ENCODE assay signal across 1 cellular context in the genomic region with DNA sequence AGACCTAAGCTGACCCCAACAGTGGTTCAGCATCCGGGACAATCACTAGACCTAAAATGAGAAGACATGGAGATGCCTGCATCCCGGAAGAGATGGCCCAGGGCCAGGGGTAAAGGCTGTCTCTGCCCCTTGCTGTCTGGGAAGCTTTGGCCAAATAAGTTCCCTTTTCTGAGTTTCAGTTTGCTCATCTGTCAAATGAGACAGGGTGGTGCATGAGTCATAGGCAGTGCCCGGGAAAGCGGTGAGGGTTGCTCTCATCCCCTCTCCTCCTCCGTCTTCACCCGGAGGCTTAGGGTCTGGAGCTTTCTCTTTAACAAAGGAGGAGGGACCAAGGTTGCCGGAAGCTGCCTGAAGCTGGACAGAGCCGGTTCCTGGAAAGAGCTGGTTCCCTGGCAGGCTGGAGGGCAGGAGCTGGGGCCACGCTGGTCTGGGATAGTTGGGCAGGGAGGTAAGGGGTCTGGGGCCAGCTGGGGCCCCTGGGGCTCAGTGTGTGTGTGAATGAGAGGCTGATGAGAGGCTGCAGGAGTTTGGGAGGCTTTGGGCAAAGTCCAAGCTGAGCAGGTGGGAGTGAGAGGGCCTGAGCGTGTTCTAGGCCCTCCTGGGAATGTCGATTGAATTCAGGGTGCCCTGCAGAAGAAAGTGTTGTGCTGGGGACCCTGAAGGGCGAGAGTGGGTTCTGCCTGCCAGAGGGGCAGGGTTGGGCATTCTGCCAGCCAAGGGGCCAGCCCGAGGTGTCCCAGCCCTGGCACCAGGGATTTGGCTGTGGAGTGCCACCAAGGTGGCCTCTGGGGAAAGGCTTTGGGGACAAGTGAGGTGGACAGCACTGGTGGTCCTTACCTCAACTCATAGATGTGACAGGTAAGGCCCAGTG.
TF ChIP-seq lines count a peak whose summit lies in the region.

A gene with protein sequence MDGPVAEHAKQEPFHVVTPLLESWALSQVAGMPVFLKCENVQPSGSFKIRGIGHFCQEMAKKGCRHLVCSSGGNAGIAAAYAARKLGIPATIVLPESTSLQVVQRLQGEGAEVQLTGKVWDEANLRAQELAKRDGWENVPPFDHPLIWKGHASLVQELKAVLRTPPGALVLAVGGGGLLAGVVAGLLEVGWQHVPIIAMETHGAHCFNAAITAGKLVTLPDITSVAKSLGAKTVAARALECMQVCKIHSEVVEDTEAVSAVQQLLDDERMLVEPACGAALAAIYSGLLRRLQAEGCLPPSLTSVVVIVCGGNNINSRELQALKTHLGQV (plus strand): TSS at position 351 of the 871 bp plus-strand sequence. CDS start 5,603 bp downstream, outside the sequence.

TF ChIP-seq in GM12878, 131 proteins besides CTCF, POLR2A, EP300 and RAD21 (continued from another document and continues in another):
- TF ChIP-seq, protein P1, sequence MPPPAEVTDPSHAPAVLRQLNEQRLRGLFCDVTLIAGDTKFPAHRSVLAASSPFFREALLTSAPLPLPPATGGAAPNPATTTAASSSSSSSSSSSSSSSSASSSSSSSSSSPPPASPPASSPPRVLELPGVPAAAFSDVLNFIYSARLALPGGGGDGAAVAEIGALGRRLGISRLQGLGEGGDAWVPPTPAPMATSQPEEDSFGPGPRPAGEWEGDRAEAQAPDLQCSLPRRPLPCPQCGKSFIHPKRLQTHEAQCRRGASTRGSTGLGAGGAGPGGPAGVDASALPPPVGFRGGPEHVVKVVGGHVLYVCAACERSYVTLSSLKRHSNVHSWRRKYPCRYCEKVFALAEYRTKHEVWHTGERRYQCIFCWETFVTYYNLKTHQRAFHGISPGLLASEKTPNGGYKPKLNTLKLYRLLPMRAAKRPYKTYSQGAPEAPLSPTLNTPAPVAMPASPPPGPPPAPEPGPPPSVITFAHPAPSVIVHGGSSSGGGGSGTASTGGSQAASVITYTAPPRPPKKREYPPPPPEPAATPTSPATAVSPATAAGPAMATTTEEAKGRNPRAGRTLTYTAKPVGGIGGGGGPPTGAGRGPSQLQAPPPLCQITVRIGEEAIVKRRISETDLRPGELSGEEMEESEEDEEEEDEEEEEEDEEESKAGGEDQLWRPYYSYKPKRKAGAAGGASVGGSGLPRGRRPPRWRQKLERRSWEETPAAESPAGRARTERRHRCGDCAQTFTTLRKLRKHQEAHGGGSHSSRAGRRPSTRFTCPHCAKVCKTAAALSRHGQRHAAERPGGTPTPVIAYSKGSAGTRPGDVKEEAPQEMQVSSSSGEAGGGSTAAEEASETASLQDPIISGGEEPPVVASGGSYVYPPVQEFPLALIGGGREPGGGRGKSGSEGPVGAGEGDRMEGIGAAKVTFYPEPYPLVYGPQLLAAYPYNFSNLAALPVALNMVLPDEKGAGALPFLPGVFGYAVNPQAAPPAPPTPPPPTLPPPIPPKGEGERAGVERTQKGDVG (CRISPR knock-in tag; IDR thresholded peaks at IDR 0.05) = no peak
- TF ChIP-seq BCL11A (IDR thresholded peaks at IDR 0.05; ENCODE audit: low read depth, low read length) = no peak
- TF ChIP-seq, protein P2, sequence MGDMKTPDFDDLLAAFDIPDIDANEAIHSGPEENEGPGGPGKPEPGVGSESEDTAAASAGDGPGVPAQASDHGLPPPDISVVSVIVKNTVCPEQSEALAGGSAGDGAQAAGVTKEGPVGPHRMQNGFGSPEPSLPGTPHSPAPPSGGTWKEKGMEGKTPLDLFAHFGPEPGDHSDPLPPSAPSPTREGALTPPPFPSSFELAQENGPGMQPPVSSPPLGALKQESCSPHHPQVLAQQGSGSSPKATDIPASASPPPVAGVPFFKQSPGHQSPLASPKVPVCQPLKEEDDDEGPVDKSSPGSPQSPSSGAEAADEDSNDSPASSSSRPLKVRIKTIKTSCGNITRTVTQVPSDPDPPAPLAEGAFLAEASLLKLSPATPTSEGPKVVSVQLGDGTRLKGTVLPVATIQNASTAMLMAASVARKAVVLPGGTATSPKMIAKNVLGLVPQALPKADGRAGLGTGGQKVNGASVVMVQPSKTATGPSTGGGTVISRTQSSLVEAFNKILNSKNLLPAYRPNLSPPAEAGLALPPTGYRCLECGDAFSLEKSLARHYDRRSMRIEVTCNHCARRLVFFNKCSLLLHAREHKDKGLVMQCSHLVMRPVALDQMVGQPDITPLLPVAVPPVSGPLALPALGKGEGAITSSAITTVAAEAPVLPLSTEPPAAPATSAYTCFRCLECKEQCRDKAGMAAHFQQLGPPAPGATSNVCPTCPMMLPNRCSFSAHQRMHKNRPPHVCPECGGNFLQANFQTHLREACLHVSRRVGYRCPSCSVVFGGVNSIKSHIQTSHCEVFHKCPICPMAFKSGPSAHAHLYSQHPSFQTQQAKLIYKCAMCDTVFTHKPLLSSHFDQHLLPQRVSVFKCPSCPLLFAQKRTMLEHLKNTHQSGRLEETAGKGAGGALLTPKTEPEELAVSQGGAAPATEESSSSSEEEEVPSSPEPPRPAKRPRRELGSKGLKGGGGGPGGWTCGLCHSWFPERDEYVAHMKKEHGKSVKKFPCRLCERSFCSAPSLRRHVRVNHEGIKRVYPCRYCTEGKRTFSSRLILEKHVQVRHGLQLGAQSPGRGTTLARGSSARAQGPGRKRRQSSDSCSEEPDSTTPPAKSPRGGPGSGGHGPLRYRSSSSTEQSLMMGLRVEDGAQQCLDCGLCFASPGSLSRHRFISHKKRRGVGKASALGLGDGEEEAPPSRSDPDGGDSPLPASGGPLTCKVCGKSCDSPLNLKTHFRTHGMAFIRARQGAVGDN (IDR thresholded peaks at IDR 0.05) = no peak
- TF ChIP-seq ETV6 (conservative IDR thresholded peaks at IDR 0.05 in 1 of 2, IDR thresholded peaks at IDR 0.05 in 1 of 2; ENCODE audit: borderline replicate concordance in 1 of 2, low read depth in 1 of 2) = no peak
- no peak for TF ChIP-seq CBX5 (IDR thresholded peaks at IDR 0.05; ENCODE audit: low read depth)
- TF ChIP-seq NR2F1 (conservative IDR thresholded peaks at IDR 0.05) = 0 out of 2 replicates have a peak, but pooled peaks have one; percentile 21
- TF ChIP-seq EZH2 (IDR thresholded peaks at IDR 0.05; ENCODE audit: borderline replicate concordance, control insufficient read depth, low read depth, low read length) = no peak
- TF ChIP-seq MEF2A (IDR thresholded peaks at IDR 0.05; ENCODE audit: insufficient read depth, low read depth, low read length) = no peak
- no peak for TF ChIP-seq RELA (IDR thresholded peaks at IDR 0.05; ENCODE audit: borderline replicate concordance, partially characterized antibody)
- TF ChIP-seq PAX8 (IDR thresholded peaks at IDR 0.05) = no peak
- TF ChIP-seq, protein P3, sequence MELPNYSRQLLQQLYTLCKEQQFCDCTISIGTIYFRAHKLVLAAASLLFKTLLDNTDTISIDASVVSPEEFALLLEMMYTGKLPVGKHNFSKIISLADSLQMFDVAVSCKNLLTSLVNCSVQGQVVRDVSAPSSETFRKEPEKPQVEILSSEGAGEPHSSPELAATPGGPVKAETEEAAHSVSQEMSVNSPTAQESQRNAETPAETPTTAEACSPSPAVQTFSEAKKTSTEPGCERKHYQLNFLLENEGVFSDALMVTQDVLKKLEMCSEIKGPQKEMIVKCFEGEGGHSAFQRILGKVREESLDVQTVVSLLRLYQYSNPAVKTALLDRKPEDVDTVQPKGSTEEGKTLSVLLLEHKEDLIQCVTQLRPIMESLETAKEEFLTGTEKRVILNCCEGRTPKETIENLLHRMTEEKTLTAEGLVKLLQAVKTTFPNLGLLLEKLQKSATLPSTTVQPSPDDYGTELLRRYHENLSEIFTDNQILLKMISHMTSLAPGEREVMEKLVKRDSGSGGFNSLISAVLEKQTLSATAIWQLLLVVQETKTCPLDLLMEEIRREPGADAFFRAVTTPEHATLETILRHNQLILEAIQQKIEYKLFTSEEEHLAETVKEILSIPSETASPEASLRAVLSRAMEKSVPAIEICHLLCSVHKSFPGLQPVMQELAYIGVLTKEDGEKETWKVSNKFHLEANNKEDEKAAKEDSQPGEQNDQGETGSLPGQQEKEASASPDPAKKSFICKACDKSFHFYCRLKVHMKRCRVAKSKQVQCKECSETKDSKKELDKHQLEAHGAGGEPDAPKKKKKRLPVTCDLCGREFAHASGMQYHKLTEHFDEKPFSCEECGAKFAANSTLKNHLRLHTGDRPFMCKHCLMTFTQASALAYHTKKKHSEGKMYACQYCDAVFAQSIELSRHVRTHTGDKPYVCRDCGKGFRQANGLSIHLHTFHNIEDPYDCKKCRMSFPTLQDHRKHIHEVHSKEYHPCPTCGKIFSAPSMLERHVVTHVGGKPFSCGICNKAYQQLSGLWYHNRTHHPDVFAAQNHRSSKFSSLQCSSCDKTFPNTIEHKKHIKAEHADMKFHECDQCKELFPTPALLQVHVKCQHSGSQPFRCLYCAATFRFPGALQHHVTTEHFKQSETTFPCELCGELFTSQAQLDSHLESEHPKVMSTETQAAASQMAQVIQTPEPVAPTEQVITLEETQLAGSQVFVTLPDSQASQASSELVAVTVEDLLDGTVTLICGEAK (IDR thresholded peaks at IDR 0.05; ENCODE audit: borderline replicate concordance) = peak; percentile 47; the same call in 1 of the 2 replicates
- no peak for TF ChIP-seq YBX1 (IDR thresholded peaks at IDR 0.05)
- no peak for TF ChIP-seq RFX5 (IDR thresholded peaks at IDR 0.05; ENCODE audit: low read depth, low read length)
- TF ChIP-seq, protein P4, sequence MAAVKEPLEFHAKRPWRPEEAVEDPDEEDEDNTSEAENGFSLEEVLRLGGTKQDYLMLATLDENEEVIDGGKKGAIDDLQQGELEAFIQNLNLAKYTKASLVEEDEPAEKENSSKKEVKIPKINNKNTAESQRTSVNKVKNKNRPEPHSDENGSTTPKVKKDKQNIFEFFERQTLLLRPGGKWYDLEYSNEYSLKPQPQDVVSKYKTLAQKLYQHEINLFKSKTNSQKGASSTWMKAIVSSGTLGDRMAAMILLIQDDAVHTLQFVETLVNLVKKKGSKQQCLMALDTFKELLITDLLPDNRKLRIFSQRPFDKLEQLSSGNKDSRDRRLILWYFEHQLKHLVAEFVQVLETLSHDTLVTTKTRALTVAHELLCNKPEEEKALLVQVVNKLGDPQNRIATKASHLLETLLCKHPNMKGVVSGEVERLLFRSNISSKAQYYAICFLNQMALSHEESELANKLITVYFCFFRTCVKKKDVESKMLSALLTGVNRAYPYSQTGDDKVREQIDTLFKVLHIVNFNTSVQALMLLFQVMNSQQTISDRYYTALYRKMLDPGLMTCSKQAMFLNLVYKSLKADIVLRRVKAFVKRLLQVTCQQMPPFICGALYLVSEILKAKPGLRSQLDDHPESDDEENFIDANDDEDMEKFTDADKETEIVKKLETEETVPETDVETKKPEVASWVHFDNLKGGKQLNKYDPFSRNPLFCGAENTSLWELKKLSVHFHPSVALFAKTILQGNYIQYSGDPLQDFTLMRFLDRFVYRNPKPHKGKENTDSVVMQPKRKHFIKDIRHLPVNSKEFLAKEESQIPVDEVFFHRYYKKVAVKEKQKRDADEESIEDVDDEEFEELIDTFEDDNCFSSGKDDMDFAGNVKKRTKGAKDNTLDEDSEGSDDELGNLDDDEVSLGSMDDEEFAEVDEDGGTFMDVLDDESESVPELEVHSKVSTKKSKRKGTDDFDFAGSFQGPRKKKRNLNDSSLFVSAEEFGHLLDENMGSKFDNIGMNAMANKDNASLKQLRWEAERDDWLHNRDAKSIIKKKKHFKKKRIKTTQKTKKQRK (IDR thresholded peaks at IDR 0.05; ENCODE audit: low read depth, low read length) = no peak
- TF ChIP-seq RB1 (IDR thresholded peaks at IDR 0.05; ENCODE audit: borderline replicate concordance) = 0 out of 2 replicates have a peak, but pooled peaks have one; percentile 35
- TF ChIP-seq, protein P5, sequence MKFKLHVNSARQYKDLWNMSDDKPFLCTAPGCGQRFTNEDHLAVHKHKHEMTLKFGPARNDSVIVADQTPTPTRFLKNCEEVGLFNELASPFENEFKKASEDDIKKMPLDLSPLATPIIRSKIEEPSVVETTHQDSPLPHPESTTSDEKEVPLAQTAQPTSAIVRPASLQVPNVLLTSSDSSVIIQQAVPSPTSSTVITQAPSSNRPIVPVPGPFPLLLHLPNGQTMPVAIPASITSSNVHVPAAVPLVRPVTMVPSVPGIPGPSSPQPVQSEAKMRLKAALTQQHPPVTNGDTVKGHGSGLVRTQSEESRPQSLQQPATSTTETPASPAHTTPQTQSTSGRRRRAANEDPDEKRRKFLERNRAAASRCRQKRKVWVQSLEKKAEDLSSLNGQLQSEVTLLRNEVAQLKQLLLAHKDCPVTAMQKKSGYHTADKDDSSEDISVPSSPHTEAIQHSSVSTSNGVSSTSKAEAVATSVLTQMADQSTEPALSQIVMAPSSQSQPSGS (IDR thresholded peaks at IDR 0.05; ENCODE audit: low read length) = no peak
- no peak for TF ChIP-seq GABPA (IDR thresholded peaks at IDR 0.05; ENCODE audit: low read depth)
- TF ChIP-seq CBFB (IDR thresholded peaks at IDR 0.05; ENCODE audit: low read depth) = no peak
- no peak for TF ChIP-seq RBBP5 (conservative IDR thresholded peaks at IDR 0.05)
- TF ChIP-seq RCOR1 (conservative IDR thresholded peaks at IDR 0.05; ENCODE audit: low read depth, low read length) = no peak
- TF ChIP-seq, protein P6, sequence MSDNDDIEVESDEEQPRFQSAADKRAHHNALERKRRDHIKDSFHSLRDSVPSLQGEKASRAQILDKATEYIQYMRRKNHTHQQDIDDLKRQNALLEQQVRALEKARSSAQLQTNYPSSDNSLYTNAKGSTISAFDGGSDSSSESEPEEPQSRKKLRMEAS (IDR thresholded peaks at IDR 0.05; ENCODE audit: low read depth, low read length) = no peak
- TF ChIP-seq, protein P7, sequence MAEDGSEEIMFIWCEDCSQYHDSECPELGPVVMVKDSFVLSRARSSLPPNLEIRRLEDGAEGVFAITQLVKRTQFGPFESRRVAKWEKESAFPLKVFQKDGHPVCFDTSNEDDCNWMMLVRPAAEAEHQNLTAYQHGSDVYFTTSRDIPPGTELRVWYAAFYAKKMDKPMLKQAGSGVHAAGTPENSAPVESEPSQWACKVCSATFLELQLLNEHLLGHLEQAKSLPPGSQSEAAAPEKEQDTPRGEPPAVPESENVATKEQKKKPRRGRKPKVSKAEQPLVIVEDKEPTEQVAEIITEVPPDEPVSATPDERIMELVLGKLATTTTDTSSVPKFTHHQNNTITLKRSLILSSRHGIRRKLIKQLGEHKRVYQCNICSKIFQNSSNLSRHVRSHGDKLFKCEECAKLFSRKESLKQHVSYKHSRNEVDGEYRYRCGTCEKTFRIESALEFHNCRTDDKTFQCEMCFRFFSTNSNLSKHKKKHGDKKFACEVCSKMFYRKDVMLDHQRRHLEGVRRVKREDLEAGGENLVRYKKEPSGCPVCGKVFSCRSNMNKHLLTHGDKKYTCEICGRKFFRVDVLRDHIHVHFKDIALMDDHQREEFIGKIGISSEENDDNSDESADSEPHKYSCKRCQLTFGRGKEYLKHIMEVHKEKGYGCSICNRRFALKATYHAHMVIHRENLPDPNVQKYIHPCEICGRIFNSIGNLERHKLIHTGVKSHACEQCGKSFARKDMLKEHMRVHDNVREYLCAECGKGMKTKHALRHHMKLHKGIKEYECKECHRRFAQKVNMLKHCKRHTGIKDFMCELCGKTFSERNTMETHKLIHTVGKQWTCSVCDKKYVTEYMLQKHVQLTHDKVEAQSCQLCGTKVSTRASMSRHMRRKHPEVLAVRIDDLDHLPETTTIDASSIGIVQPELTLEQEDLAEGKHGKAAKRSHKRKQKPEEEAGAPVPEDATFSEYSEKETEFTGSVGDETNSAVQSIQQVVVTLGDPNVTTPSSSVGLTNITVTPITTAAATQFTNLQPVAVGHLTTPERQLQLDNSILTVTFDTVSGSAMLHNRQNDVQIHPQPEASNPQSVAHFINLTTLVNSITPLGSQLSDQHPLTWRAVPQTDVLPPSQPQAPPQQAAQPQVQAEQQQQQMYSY (CRISPR knock-in tag; IDR thresholded peaks at IDR 0.05) = no peak
- no peak for TF ChIP-seq LARP7 (IDR thresholded peaks at IDR 0.05)
- no peak for TF ChIP-seq ZSCAN29 (IDR thresholded peaks at IDR 0.05)
